13 cellular contexts compared by ENCODE assay signal in genomic region chr17:40065771-40066510, GRCh38. TPM values are rescaled to one million over a fixed set of nuclear protein-coding genes. Genes with fewer than 3 reads are reported as not detected.
DNase-seq lines count a peak whose midpoint lies in the region; ATAC-seq and TF ChIP-seq lines count a peak whose summit lies in the region.
"Had no signal": no experiment of that assay in that cellular context is flagged by ENCODE, and none has a peak within 500 bp of the region (broad histone marks: within the 10 kb centered on the region; RNA-seq: fewer than 3 reads in every experiment).

No MANE protein-coding gene starts in this region.

- no peak for ATAC-seq in activated T-cell treated with anti-CD3 and anti-CD28 coated beads, Interleukin-2, amount 50 U/mL, for 4 hours
- no peak for ATAC-seq in activated T-cell treated with anti-CD3 and anti-CD28 coated beads, Interleukin-2, amount 50 U/mL, for 72 hours (replicated peaks in 1 of 2)

- TF ChIP-seq POLR2A in thyroid gland (IDR thresholded peaks at IDR 0.05), result no peak

- H3K4me1 Mint-ChIP-seq in activated T-cell treated with anti-CD3 and anti-CD28 coated beads, Interleukin-2, amount 50 U/mL, for 24 hours (ENCODE audit: low read depth), result peaks cover 78% of the 10 kb centered on the region
- peaks cover 78% of the 10 kb centered on the region for H3K4me1 Mint-ChIP-seq in activated T-cell treated with anti-CD3 and anti-CD28 coated beads, Interleukin-2, amount 50 U/mL, for 4 hours (ENCODE audit: low read depth)
- H3K4me1 Mint-ChIP-seq in nephron, result peaks cover 83% of the 10 kb centered on the region
- peaks cover 72% of the 10 kb centered on the region for H3K4me1 Mint-ChIP-seq in activated T-cell treated with anti-CD3 and anti-CD28 coated beads, Interleukin-2, amount 50 U/mL, for 72 hours (ENCODE audit: low read depth)

- H3K27me3 ChIP-seq in duodenal mucosa (ENCODE audit: control insufficient read depth in 1 of 2, insufficient read depth in 2 of 2, low read length in 2 of 2) (no peaks in the 10 kb centered on the region), thyroid gland (no peaks in the 10 kb centered on the region)

- peak overlapping the region in 1 of 2 donors; percentile 27 for H3K4me3 ChIP-seq in duodenal mucosa (ENCODE audit: low read depth in 1 of 2, low read length in 2 of 2)
- H3K4me3 ChIP-seq in thyroid gland (replicated peaks in 1 of 3), result peak overlapping the region in 1 of 3 donors; percentile 99

- peak overlapping the region; percentile 47 for H3K27ac Mint-ChIP-seq in activated T-cell treated with anti-CD3 and anti-CD28 coated beads, Interleukin-2, amount 50 U/mL, for 24 hours
- peak overlapping the region; percentile 92 to 99 (median 92) for H3K27ac Mint-ChIP-seq in nephron
- no peak overlapping the region for H3K27ac Mint-ChIP-seq in activated T-cell treated with anti-CD3 and anti-CD28 coated beads, Interleukin-2, amount 50 U/mL, for 72 hours

- DNase-seq in activated T-cell treated with anti-CD3 and anti-CD28 coated beads, Interleukin-2, amount 50 U/mL, for 24 hours, result no peak
- no peak for DNase-seq in activated T-cell treated with anti-CD3 and anti-CD28 coated beads, Interleukin-2, amount 50 U/mL, for 4 hours
- DNase-seq in thyroid gland (peak; percentile 54 to 59), D341Med (ENCODE audit: low spot score) (no peak), kidney tubule cell (ENCODE audit: low spot score) (no peak)
- no peak for DNase-seq in activated T-cell treated with anti-CD3 and anti-CD28 coated beads, Interleukin-2, amount 50 U/mL, for 72 hours
- DNase-seq: 8988T; Kasumi-1; NCI-H510A treated with DMSO at 0.1 percent for 48 hours; stimulated activated CD4-positive, alpha-beta T cell treated with anti-CD3 and anti-CD28 coated beads, Interleukin-15, amount 100 ng/mL, for 24 hours; T-helper 1 cell had no signal

- H3K4me1 ChIP-seq in duodenal mucosa (ENCODE audit: control insufficient read depth in 1 of 2, insufficient read depth in 2 of 2, low read length in 2 of 2), result peaks cover 78 to 81% of the 10 kb centered on the region in 2 donors
- peaks cover 58 to 70% of the 10 kb centered on the region in 2 donors for H3K4me1 ChIP-seq in thyroid gland

- H3K27ac ChIP-seq in duodenal mucosa (ENCODE audit: low read depth, low read length) (peak overlapping the region; percentile 59), thyroid gland (peak overlapping the region; percentile 95 to 98 (median 98))

- no peaks in the 10 kb centered on the region for H3K36me3 Mint-ChIP-seq in activated T-cell treated with anti-CD3 and anti-CD28 coated beads, Interleukin-2, amount 50 U/mL, for 24 hours (ENCODE audit: low read depth)
- H3K36me3 Mint-ChIP-seq in activated T-cell treated with anti-CD3 and anti-CD28 coated beads, Interleukin-2, amount 50 U/mL, for 4 hours (ENCODE audit: insufficient read depth), result no peaks in the 10 kb centered on the region
- no peaks in the 10 kb centered on the region for H3K36me3 Mint-ChIP-seq in nephron (ENCODE audit: low read depth)
- peaks cover 1% of the 10 kb centered on the region in 2 donors for H3K36me3 Mint-ChIP-seq in activated T-cell treated with anti-CD3 and anti-CD28 coated beads, Interleukin-2, amount 50 U/mL, for 72 hours (ENCODE audit: insufficient read depth in 2 of 2)

- no peak for TF ChIP-seq CTCF in nephron (IDR thresholded peaks at IDR 0.05; ENCODE audit: unreplicated experiment in 3 of 3)
- no peak for TF ChIP-seq CTCF in thyroid gland (IDR thresholded peaks at IDR 0.05)

- no peaks in the 10 kb centered on the region for H3K27me3 Mint-ChIP-seq in activated T-cell treated with anti-CD3 and anti-CD28 coated beads, Interleukin-2, amount 50 U/mL, for 24 hours
- H3K27me3 Mint-ChIP-seq in activated T-cell treated with anti-CD3 and anti-CD28 coated beads, Interleukin-2, amount 50 U/mL, for 4 hours (ENCODE audit: low read depth), result no peaks in the 10 kb centered on the region
- peaks cover 4% of the 10 kb centered on the region for H3K27me3 Mint-ChIP-seq in nephron (ENCODE audit: low read depth)
- no peaks in the 10 kb centered on the region for H3K27me3 Mint-ChIP-seq in activated T-cell treated with anti-CD3 and anti-CD28 coated beads, Interleukin-2, amount 50 U/mL, for 72 hours (ENCODE audit: low read depth)

- intact Hi-C loops in thyroid gland (cut with DNase I), result loop anchor here (10.0 kb wide), 1 partner anchor 99 kb away; no protein-coding TSS in a partner anchor

- 55 to 56% methylated on average over 9 to 10 of the region's 11 CpGs for WGBS in thyroid gland, 2 donors

- H3K9me3 Mint-ChIP-seq in activated T-cell treated with anti-CD3 and anti-CD28 coated beads, Interleukin-2, amount 50 U/mL, for 24 hours, result no peaks in the 10 kb centered on the region
- H3K9me3 Mint-ChIP-seq in activated T-cell treated with anti-CD3 and anti-CD28 coated beads, Interleukin-2, amount 50 U/mL, for 4 hours, result no peaks in the 10 kb centered on the region
- no peaks in the 10 kb centered on the region for H3K9me3 Mint-ChIP-seq in nephron
- H3K9me3 Mint-ChIP-seq in activated T-cell treated with anti-CD3 and anti-CD28 coated beads, Interleukin-2, amount 50 U/mL, for 72 hours, result no peaks in the 10 kb centered on the region

- H3K4me3 Mint-ChIP-seq in activated T-cell treated with anti-CD3 and anti-CD28 coated beads, Interleukin-2, amount 50 U/mL, for 24 hours, result no peak overlapping the region
- H3K4me3 Mint-ChIP-seq in activated T-cell treated with anti-CD3 and anti-CD28 coated beads, Interleukin-2, amount 50 U/mL, for 4 hours, result no peak overlapping the region
- peak overlapping the region; percentile 41 to 81 (median 57) for H3K4me3 Mint-ChIP-seq in nephron
- no peak overlapping the region for H3K4me3 Mint-ChIP-seq in activated T-cell treated with anti-CD3 and anti-CD28 coated beads, Interleukin-2, amount 50 U/mL, for 72 hours

- H3K9me3 ChIP-seq in duodenal mucosa (ENCODE audit: control insufficient read depth in 1 of 2, low read length in 2 of 2) (no peaks in the 10 kb centered on the region), thyroid gland (no peaks in the 10 kb centered on the region)

- H3K36me3 ChIP-seq in duodenal mucosa (ENCODE audit: control insufficient read depth in 1 of 2, insufficient read depth in 2 of 2, low read length in 2 of 2) (no peaks in the 10 kb centered on the region), thyroid gland (no peaks in the 10 kb centered on the region)

- H3K9ac ChIP-seq in duodenal mucosa (ENCODE audit: low read depth in 1 of 2, low read length in 2 of 2), result peak overlapping the region; percentile 22 to 24

RNA-seq across cellular contexts. Expression of gene THRA, which starts 3.2 kb away (rescaled TPM):
- total RNA-seq in activated T-cell treated with anti-CD3 and anti-CD28 coated beads, Interleukin-2, amount 50 U/mL, for 4 hours, result 10 to 100 TPM in 2 of 3 donors, 1 to 10 TPM in 1; 6.6 to 12.4 (median 10.3) TPM
- 10 to 100 TPM; 34.0 to 52.9 (median 44.8) TPM for total RNA-seq in thyroid gland
- 10 to 100 TPM; 12.2 to 14.7 TPM for total RNA-seq in activated T-cell treated with anti-CD3 and anti-CD28 coated beads, Interleukin-2, amount 50 U/mL, for 72 hours

RNA-seq across cellular contexts. Expression of gene MED24, which starts 11.7 kb away (rescaled TPM):
- total RNA-seq in activated T-cell treated with anti-CD3 and anti-CD28 coated beads, Interleukin-2, amount 50 U/mL, for 4 hours, result 100 to 1,000 TPM; 133 to 140 (median 134) TPM
- total RNA-seq in thyroid gland, result 10 to 100 TPM; 37.1 to 68.4 (median 56.6) TPM
- total RNA-seq in activated T-cell treated with anti-CD3 and anti-CD28 coated beads, Interleukin-2, amount 50 U/mL, for 72 hours, result 10 to 100 TPM; 82.6 to 97.0 TPM

RNA-seq across cellular contexts. Expression of gene NR1D1, which starts 34.4 kb away (rescaled TPM):
- 10 to 100 TPM; 12.6 to 16.0 (median 13.7) TPM for total RNA-seq in activated T-cell treated with anti-CD3 and anti-CD28 coated beads, Interleukin-2, amount 50 U/mL, for 4 hours
- total RNA-seq in thyroid gland, result 1 to 10 TPM; 3.4 to 9.9 (median 5.1) TPM
- total RNA-seq in activated T-cell treated with anti-CD3 and anti-CD28 coated beads, Interleukin-2, amount 50 U/mL, for 72 hours, result 1 to 10 TPM; 4.5 to 6.3 TPM

RNA-seq across cellular contexts. Expression of gene CSF3, which starts 50.7 kb away (rescaled TPM):
- total RNA-seq in activated T-cell treated with anti-CD3 and anti-CD28 coated beads, Interleukin-2, amount 50 U/mL, for 4 hours, result not detected
- not detected for total RNA-seq in thyroid gland
- total RNA-seq in activated T-cell treated with anti-CD3 and anti-CD28 coated beads, Interleukin-2, amount 50 U/mL, for 72 hours, result not detected

RNA-seq across cellular contexts. Expression of gene MSL1, which starts 55.8 kb away (rescaled TPM):
- total RNA-seq in activated T-cell treated with anti-CD3 and anti-CD28 coated beads, Interleukin-2, amount 50 U/mL, for 4 hours, result 10 to 100 TPM; 63.3 to 68.5 (median 64.1) TPM
- total RNA-seq in thyroid gland, result 100 to 1,000 TPM in 1 of 4 donors, 10 to 100 TPM in 3; 69.9 to 101 (median 80.4) TPM
- total RNA-seq in activated T-cell treated with anti-CD3 and anti-CD28 coated beads, Interleukin-2, amount 50 U/mL, for 72 hours, result 100 to 1,000 TPM; 115 to 121 TPM

Comparison
In these comparisons a context has a peak if more than half of its experiments do, and no peak if none do; other contexts are left out.
1. DNase-seq: peak in thyroid gland (2 of 2); none in activated T-cell treated with anti-CD3 and anti-CD28 coated beads, Interleukin-2, amount 50 U/mL, for 24 hours (single experiment), activated T-cell treated with anti-CD3 and anti-CD28 coated beads, Interleukin-2, amount 50 U/mL, for 4 hours (single experiment), D341Med (single experiment), kidney tubule cell (single experiment) and activated T-cell treated with anti-CD3 and anti-CD28 coated beads, Interleukin-2, amount 50 U/mL, for 72 hours (0 of 2).
2. H3K4me3 Mint-ChIP-seq: peak in nephron (3 of 3); none in activated T-cell treated with anti-CD3 and anti-CD28 coated beads, Interleukin-2, amount 50 U/mL, for 24 hours (single experiment), activated T-cell treated with anti-CD3 and anti-CD28 coated beads, Interleukin-2, amount 50 U/mL, for 4 hours (single experiment) and activated T-cell treated with anti-CD3 and anti-CD28 coated beads, Interleukin-2, amount 50 U/mL, for 72 hours (0 of 2).